Comparison of ENCODE assay signal across 9 cellular contexts in the genomic region with DNA sequence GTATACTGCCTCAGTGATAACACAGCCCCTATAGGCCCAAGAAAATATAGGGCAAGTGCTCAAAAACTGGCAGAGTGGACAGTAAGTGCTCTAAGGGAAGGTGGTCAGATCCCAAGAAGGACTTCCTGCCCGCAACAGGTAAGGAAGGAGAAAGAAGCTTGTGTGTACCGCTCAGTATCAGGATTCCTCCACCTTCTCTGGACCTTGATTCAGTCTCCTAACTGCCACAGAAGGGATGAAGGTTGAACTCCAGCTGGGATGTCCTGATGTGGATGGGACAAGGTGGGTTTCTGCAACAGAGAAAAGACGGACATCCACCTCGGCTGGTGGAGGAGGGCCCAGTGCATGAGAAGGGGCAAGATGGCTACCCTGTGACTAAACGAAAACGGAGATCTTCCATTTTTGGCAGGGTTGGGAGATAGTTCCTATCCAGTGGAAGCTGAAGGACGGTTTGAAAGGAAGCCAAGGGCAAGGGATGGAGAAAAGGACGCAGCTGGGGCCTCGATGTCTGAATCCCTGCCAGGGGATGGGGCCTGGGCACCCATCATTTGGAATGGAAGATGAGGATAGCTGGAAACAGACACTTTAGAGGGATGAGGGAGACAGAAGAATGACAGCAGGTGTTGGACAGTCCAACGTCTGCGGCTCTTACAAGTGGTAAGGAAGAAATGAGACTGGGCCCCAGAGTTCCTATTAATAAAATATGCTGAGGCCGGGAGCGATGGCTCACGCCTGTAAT. TPM values are rescaled to one million over a fixed set of nuclear protein-coding genes. Genes with fewer than 3 reads are reported as not detected.
DNase-seq lines count a peak whose midpoint lies in the region; ATAC-seq and TF ChIP-seq lines count a peak whose summit lies in the region.
"Had no signal": no experiment of that assay in that cellular context is flagged by ENCODE, and none has a peak within 500 bp of the region (broad histone marks: within the 10 kb centered on the region; RNA-seq: fewer than 3 reads in every experiment).

No MANE protein-coding gene starts in this region.

- H3F3A ChIP-seq in SK-N-SH (replicated peaks; ENCODE audit: insufficient read depth), result peaks cover 18% of the 10 kb centered on the region

- peaks cover 22% of the 10 kb centered on the region; the same call in 1 of the 2 replicates for H4K20me1 ChIP-seq in SK-N-SH (ENCODE audit: insufficient read depth)

- TF ChIP-seq RAD21 in SK-N-SH (IDR thresholded peaks at IDR 0.05; ENCODE audit: low read length), result no peak

- H3K36me3 ChIP-seq in SK-N-SH (replicated peaks in 1 of 2; ENCODE audit: control insufficient read depth in 1 of 2, insufficient read depth in 2 of 2, low read length in 1 of 2) (peaks cover 17 to 37% of the 10 kb centered on the region in 2 experiments), SK-N-MC (ENCODE audit: insufficient read depth, low read length) (peaks cover 88% of the 10 kb centered on the region), skeletal muscle tissue (ENCODE audit: control insufficient read depth in 3 of 3, insufficient read depth in 3 of 3, low read length in 3 of 3) (peaks cover 19 to 29% (median 19%) of the 10 kb centered on the region in 3 donors)

- H3K27ac ChIP-seq in SK-N-SH (ENCODE audit: low read depth in 2 of 2, low read length in 1 of 2), result peak overlapping the region in 1 of 2 experiments; percentile 94; a peak in 1 of 4 replicates
- H3K27ac ChIP-seq in SK-N-MC, result peak overlapping the region; percentile 99
- peak overlapping the region; percentile 88 for H3K27ac ChIP-seq in skeletal muscle tissue (ENCODE audit: low read depth, low read length)

- H3K79me2 ChIP-seq in SK-N-SH (ENCODE audit: insufficient read depth), result peaks cover 66% of the 10 kb centered on the region

- ATAC-seq in SK-N-SH treated with all-trans-retinoic acid at 6 μM for 48 hours (no peak), HG03432 (IDR thresholded peaks at IDR 0.05; ENCODE audit: unreplicated experiment) (no peak)

- no peaks in the 10 kb centered on the region for H3K9me2 ChIP-seq in SK-N-SH

- peak overlapping the region; percentile 94 for H3K4me2 ChIP-seq in SK-N-SH

- no peaks in the 10 kb centered on the region for H3K27me3 ChIP-seq in SK-N-SH (ENCODE audit: insufficient read depth)
- no peaks in the 10 kb centered on the region for H3K27me3 ChIP-seq in skeletal muscle tissue (ENCODE audit: control insufficient read depth in 3 of 3, insufficient read depth in 3 of 3, low read length in 3 of 3)

- CTCF ChIA-PET in SK-N-SH (lab: Yijun Ruan, JAX), result interaction anchor here (1.0 to 3.5 kb wide), 5 partner anchors 9 to 37 kb away, joined by 3 to 23 read pairs (median 3); no protein-coding TSS in a partner anchor

- WGBS in SK-N-SH (ENCODE audit: low lambda C conversion rate), result 88% methylated on average over 14 of the region's 14 CpGs

- no peak overlapping the region for H2AFZ ChIP-seq in SK-N-SH (ENCODE audit: low read depth)

- H3K9me3 ChIP-seq in SK-N-SH, result no peaks in the 10 kb centered on the region
- H3K9me3 ChIP-seq in SK-N-MC (ENCODE audit: low read depth, low read length), result no peaks in the 10 kb centered on the region
- no peaks in the 10 kb centered on the region for H3K9me3 ChIP-seq in skeletal muscle tissue (ENCODE audit: control insufficient read depth in 3 of 3, low read length in 3 of 3)

- H3K9ac ChIP-seq in SK-N-SH (peak overlapping the region; percentile 98; the same call in 1 of the 2 replicates), SK-N-MC (ENCODE audit: insufficient read length) (peak overlapping the region; percentile 100), skeletal muscle tissue (ENCODE audit: low read depth in 1 of 3, low read length in 3 of 3) (peak overlapping the region; percentile 4 to 20 (median 7))

- H3K4me1 ChIP-seq in SK-N-SH (ENCODE audit: control insufficient read depth in 1 of 2, insufficient read depth in 2 of 2, low read depth in 1 of 2, low read length in 1 of 2), result peaks cover 7 to 10% of the 10 kb centered on the region in 2 experiments; a peak in 2 of 4 replicates
- H3K4me1 ChIP-seq in skeletal muscle tissue (ENCODE audit: control insufficient read depth in 3 of 3, insufficient read depth in 3 of 3, low read length in 3 of 3), result peaks cover 25 to 53% (median 32%) of the 10 kb centered on the region in 3 donors

- POLR2A ChIA-PET in SK-N-SH (lab: Yijun Ruan, JAX), result no interaction called here

- DNase-seq in SK-N-SH, result no peak
- no peak for DNase-seq in SK-N-MC (ENCODE audit: low read depth, low spot score)
- no peak for DNase-seq in fibroblast of the aortic adventitia (ENCODE audit: low read depth)
- no peak for DNase-seq in KG1 (lab: John Stamatoyannopoulos, UW)
- DNase-seq in hepatic stellate cell (ENCODE audit: low spot score), result no peak
- DNase-seq: stimulated activated CD4-positive, alpha-beta T cell treated with anti-CD3 and anti-CD28 coated beads, Interleukin-4, amount 100 ng/mL, for 1 hour had no signal

- no peak for TF ChIP-seq CTCF in SK-N-SH (IDR thresholded peaks at IDR 0.05)
- no peak for TF ChIP-seq CTCF in fibroblast of the aortic adventitia (IDR thresholded peaks at IDR 0.05; ENCODE audit: insufficient read depth, low read length)

- TF ChIP-seq EP300 in SK-N-SH (IDR thresholded peaks at IDR 0.05; ENCODE audit: borderline replicate concordance in 1 of 2, low read depth in 1 of 2, low read length in 1 of 2), result no peak

- peak overlapping the region in 1 of 2 experiments; percentile 100; a peak in 2 of 4 replicates for H3K4me3 ChIP-seq in SK-N-SH (ENCODE audit: low read depth in 2 of 2, low read length in 1 of 2)
- peak overlapping the region; percentile 94 for H3K4me3 ChIP-seq in SK-N-MC
- peak overlapping the region; percentile 14 for H3K4me3 ChIP-seq in fibroblast of the aortic adventitia (ENCODE audit: low read depth, low read length)
- H3K4me3 ChIP-seq in skeletal muscle tissue (ENCODE audit: low read length in 3 of 3), result peak overlapping the region; percentile 9 to 45 (median 23)

TF ChIP-seq in SK-N-SH treated with all-trans-retinoic acid at 6 μM for 48 hours, 23 proteins besides CTCF, POLR2A, EP300 and RAD21 (continues in another document):
- TF ChIP-seq ZNF565 (CRISPR knock-in tag; conservative IDR thresholded peaks at IDR 0.05; ENCODE audit: low read depth), result no peak
- TF ChIP-seq GLIS3 (CRISPR knock-in tag; IDR thresholded peaks at IDR 0.05), result no peak
- no peak for TF ChIP-seq PPARA (CRISPR knock-in tag; IDR thresholded peaks at IDR 0.05; ENCODE audit: borderline replicate concordance)
- TF ChIP-seq ZFP30 (CRISPR knock-in tag; IDR thresholded peaks at IDR 0.05), result no peak
- no peak for TF ChIP-seq ZNF70 (CRISPR knock-in tag; IDR thresholded peaks at IDR 0.05)
- TF ChIP-seq BACH2 (CRISPR knock-in tag; IDR thresholded peaks at IDR 0.05; ENCODE audit: borderline replicate concordance), result no peak
- no peak for TF ChIP-seq ISL1 (CRISPR knock-in tag; IDR thresholded peaks at IDR 0.05)
- no peak for TF ChIP-seq TOX (CRISPR knock-in tag; IDR thresholded peaks at IDR 0.05; ENCODE audit: borderline replicate concordance)
- TF ChIP-seq, protein P1, sequence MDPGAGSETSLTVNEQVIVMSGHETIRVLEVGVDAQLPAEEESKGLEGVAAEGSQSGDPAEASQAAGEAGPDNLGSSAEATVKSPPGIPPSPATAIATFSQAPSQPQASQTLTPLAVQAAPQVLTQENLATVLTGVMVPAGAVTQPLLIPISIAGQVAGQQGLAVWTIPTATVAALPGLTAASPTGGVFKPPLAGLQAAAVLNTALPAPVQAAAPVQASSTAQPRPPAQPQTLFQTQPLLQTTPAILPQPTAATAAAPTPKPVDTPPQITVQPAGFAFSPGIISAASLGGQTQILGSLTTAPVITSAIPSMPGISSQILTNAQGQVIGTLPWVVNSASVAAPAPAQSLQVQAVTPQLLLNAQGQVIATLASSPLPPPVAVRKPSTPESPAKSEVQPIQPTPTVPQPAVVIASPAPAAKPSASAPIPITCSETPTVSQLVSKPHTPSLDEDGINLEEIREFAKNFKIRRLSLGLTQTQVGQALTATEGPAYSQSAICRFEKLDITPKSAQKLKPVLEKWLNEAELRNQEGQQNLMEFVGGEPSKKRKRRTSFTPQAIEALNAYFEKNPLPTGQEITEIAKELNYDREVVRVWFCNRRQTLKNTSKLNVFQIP (CRISPR knock-in tag; IDR thresholded peaks at IDR 0.05; ENCODE audit: borderline replicate concordance, low read depth), result no peak
- no peak for TF ChIP-seq ESRRG (CRISPR knock-in tag; IDR thresholded peaks at IDR 0.05)
- TF ChIP-seq ZNF8 (CRISPR knock-in tag; IDR thresholded peaks at IDR 0.05), result no peak

RNA-seq across cellular contexts. Expression of a gene that starts 1.3 kb away (rescaled TPM):
- 11.1 and 11.7 TPM in 2 replicates for polyA plus RNA-seq in SK-N-SH (2012; rRNA removed)
- polyA plus RNA-seq in SK-N-SH (2012; cell fraction: cytosol; rRNA removed), result 10.3 TPM in 2 replicates
- 20.7 and 27.7 TPM in 2 replicates for polyA plus RNA-seq in SK-N-SH (2012; cell fraction: nucleus; rRNA removed)
- 81.5 and 106 TPM in 2 replicates for total RNA-seq in fibroblast of the aortic adventitia (ENCODE audit: low replicate concordance)
- total RNA-seq in skeletal muscle tissue, result 2.1 TPM

RNA-seq across cellular contexts. Expression of a gene that starts 1.6 kb away (rescaled TPM):
- polyA plus RNA-seq in SK-N-SH (2012; rRNA removed), result 14.6 and 16.2 TPM in 2 replicates
- 11.7 and 14.3 TPM in 2 replicates for polyA plus RNA-seq in SK-N-SH (2012; cell fraction: cytosol; rRNA removed)
- polyA plus RNA-seq in SK-N-SH (2012; cell fraction: nucleus; rRNA removed), result 21.6 and 23.5 TPM in 2 replicates
- 11.3 and 35.4 TPM in 2 replicates for total RNA-seq in fibroblast of the aortic adventitia (ENCODE audit: low replicate concordance)
- 16.2 TPM for total RNA-seq in skeletal muscle tissue

RNA-seq across cellular contexts. Expression of a gene that starts 31.0 kb away (rescaled TPM):
- 0.35 and 0.50 TPM in 2 replicates for polyA plus RNA-seq in SK-N-SH (2012; rRNA removed)
- 0.27 and 0.31 TPM in 2 replicates for polyA plus RNA-seq in SK-N-SH (2012; cell fraction: cytosol; rRNA removed)
- 0.76 and 0.97 TPM in 2 replicates for polyA plus RNA-seq in SK-N-SH (2012; cell fraction: nucleus; rRNA removed)
- total RNA-seq in fibroblast of the aortic adventitia (ENCODE audit: low replicate concordance) (1.1 TPM in 1 of 2 replicates, not detected in the other), skeletal muscle tissue (0.52 TPM)

RNA-seq across cellular contexts. Expression of a gene that starts 33.3 kb away (rescaled TPM):
- polyA plus RNA-seq in SK-N-SH (2012; rRNA removed), result not detected in 2 replicates
- not detected in 2 replicates for polyA plus RNA-seq in SK-N-SH (2012; cell fraction: cytosol; rRNA removed)
- not detected in 2 replicates for polyA plus RNA-seq in SK-N-SH (2012; cell fraction: nucleus; rRNA removed)
- not detected in 2 replicates for total RNA-seq in fibroblast of the aortic adventitia (ENCODE audit: low replicate concordance)
- total RNA-seq in skeletal muscle tissue, result 1.6 TPM

RNA-seq across cellular contexts. Expression of a gene that starts 50.2 kb away (rescaled TPM):
- polyA plus RNA-seq in SK-N-SH (2012; rRNA removed), result 27.3 and 28.3 TPM in 2 replicates
- polyA plus RNA-seq in SK-N-SH (2012; cell fraction: cytosol; rRNA removed), result 14.9 and 22.0 TPM in 2 replicates
- 76.2 and 78.9 TPM in 2 replicates for polyA plus RNA-seq in SK-N-SH (2012; cell fraction: nucleus; rRNA removed)
- total RNA-seq in fibroblast of the aortic adventitia (ENCODE audit: low replicate concordance) (16.3 and 17.1 TPM in 2 replicates), skeletal muscle tissue (7.3 TPM)

Comparison
In these comparisons a context has a peak if more than half of its experiments do, and no peak if none do; other contexts are left out.
1. H3K9ac ChIP-seq: peak in every context shown above with its lines; median percentile 100 in SK-N-MC; 98 in SK-N-SH; 7 in skeletal muscle tissue.
2. RNA of a gene that starts 1.3 kb away (total RNA-seq): 81.5 to 106 TPM in fibroblast of the aortic adventitia; 2.1 TPM in skeletal muscle tissue (single experiment); every median in the first group is over 10 times any median in the second.